24 cellular contexts compared by ENCODE assay signal in the genomic region with DNA sequence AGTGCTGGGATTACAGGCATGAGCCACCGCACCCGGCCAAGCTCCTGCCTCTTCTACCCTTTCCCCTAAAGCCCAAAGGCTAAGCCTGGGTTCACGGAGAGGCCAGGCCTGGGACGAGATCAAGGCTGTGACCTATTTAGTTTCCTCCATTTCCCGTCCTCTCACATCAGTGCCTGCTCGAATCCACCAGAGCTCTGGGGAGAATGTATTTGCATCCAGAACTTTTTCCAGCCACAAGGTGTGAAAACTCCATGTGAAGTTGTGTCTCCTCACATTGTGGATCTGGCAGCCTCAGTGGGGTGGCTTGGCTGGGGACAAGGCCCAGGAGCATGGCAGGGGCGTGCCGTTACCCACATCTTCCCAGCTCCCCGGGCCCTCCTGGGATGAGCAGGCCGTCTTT. TPM values are rescaled to one million over a fixed set of nuclear protein-coding genes. Genes with fewer than 3 reads are reported as not detected.
A peak's percentile ranks its signal among the peaks of the same experiment; 100 is the strongest.
DNase-seq lines count a peak whose midpoint lies in the region; ATAC-seq, FAIRE-seq and TF ChIP-seq lines count a peak whose summit lies in the region.
"Had no signal": no experiment of that assay in that cellular context is flagged by ENCODE, and none has a peak within 500 bp of the region (broad histone marks: within the 10 kb centered on the region; RNA-seq: fewer than 3 reads in every experiment).

No MANE protein-coding gene starts in this region.

- 95% methylated on average over 10 of the region's 10 CpGs; no CpG with 5 or more reads in 1 of the 2 experiments for WGBS in H1 (ENCODE audit: extremely low coverage in 1 of 2, insufficient coverage in 1 of 2, insufficient read length in 1 of 2, insufficient replicate concordance in 2 of 2, low coverage in 1 of 2, low lambda C conversion rate in 2 of 2, missing lambda C conversion rate in 1 of 2), 2 experiments
- no CpG with 5 or more reads among the region's 10 CpGs for WGBS in mesendoderm (ENCODE audit: extremely low coverage, insufficient coverage, low lambda C conversion rate)
- whole genome bisulfite sequencing in trophoblast cell (ENCODE audit: extremely low coverage, insufficient coverage, insufficient read length), result no CpG with 5 or more reads among the region's 10 CpGs

- H3K56ac ChIP-seq in H1 (replicated peaks; ENCODE audit: insufficient read length, low read depth, low read length) (no peak overlapping the region), mesendoderm (ENCODE audit: low read length) (no peak overlapping the region)

- H3K27ac ChIP-seq in GM23338 (ENCODE audit: low read depth) (no peak overlapping the region), H1 (ENCODE audit: low read depth, low read length) (no peak overlapping the region), mesendoderm (ENCODE audit: low read depth, low read length) (no peak overlapping the region), trophoblast cell (ENCODE audit: low read depth, low read length) (no peak overlapping the region)
- H3K27ac ChIP-seq: A549; BLaER1 treated with 17β-estradiol and CSF1 and Interleukin-3, amounts not matched to agents 10 nM and 100 nM had no signal

- H3K18ac ChIP-seq in H1 (ENCODE audit: extremely low read depth, low read length) (no peak overlapping the region), mesendoderm (ENCODE audit: low read length) (no peak overlapping the region), trophoblast cell (ENCODE audit: low read length) (no peak overlapping the region)

- H3K9me3 ChIP-seq in H1 (ENCODE audit: insufficient read depth in 2 of 2, low read depth in 1 of 2, low read length in 1 of 2) (no peaks in the 10 kb centered on the region), trophoblast cell (ENCODE audit: insufficient read depth, low read depth, low read length) (peaks cover 2% of the 10 kb centered on the region)
- H3K9me3 ChIP-seq: A549; BE2C; BLaER1 treated with 17β-estradiol and CSF1 and Interleukin-3, amounts not matched to agents 10 nM and 100 nM had no signal

- CTCF ChIA-PET in H1 (lab: Charles Lee; ENCODE audit: partially characterized antibody), result interaction anchor here (1.0 to 1.5 kb wide), 2 partner anchors 15 to 376 kb away, joined by 3 read pairs; no protein-coding TSS in a partner anchor

- H4K20me1 ChIP-seq in GM23338 (replicated peaks; ENCODE audit: insufficient read depth) (no peaks in the 10 kb centered on the region), H1 (replicated peaks in 1 of 2; ENCODE audit: control insufficient read depth in 1 of 2, insufficient read depth in 2 of 2, low read length in 2 of 2) (no peaks in the 10 kb centered on the region)
- H4K20me1 ChIP-seq: BLaER1 treated with 17β-estradiol and CSF1 and Interleukin-3, amounts not matched to agents 10 nM and 100 nM had no signal

- ATAC-seq in GM23338, result no peak
- ATAC-seq: A549, HCT116 had no signal

- H3K4me1 ChIP-seq in GM23338 (ENCODE audit: insufficient read depth), result no peaks in the 10 kb centered on the region
- no peaks in the 10 kb centered on the region for H3K4me1 ChIP-seq in H1 (replicated peaks in 1 of 4; ENCODE audit: control insufficient read depth in 3 of 4, insufficient read depth in 4 of 4, low read length in 3 of 4)
- H3K4me1 ChIP-seq in mesendoderm (ENCODE audit: control insufficient read depth, low read depth, low read length), result no peaks in the 10 kb centered on the region
- no peaks in the 10 kb centered on the region for H3K4me1 ChIP-seq in trophoblast cell (ENCODE audit: control insufficient read depth in 1 of 2, insufficient read depth in 2 of 2, low read length in 2 of 2)
- H3K4me1 ChIP-seq: A549, BE2C had no signal

- H4K5ac ChIP-seq in H1 (ENCODE audit: insufficient read length, low read depth, low read length), result no peak overlapping the region
- H4K5ac ChIP-seq in mesendoderm (ENCODE audit: low read length), result no peak overlapping the region

- POLR2A ChIA-PET in H1 (lab: Charles Lee; ENCODE audit: partially characterized antibody), result interaction anchor here (1.0 kb wide), 1 partner anchor 140 kb away, joined by 3 read pairs; no protein-coding TSS in a partner anchor

- H3K23ac ChIP-seq in H1 (ENCODE audit: insufficient read length), result no peak overlapping the region
- H3K23ac ChIP-seq in mesendoderm (ENCODE audit: low read length), result no peak overlapping the region
- H3K23ac ChIP-seq in trophoblast cell (ENCODE audit: low read length), result no peak overlapping the region

- H2BK15ac ChIP-seq in H1 (ENCODE audit: low read length) (no peak overlapping the region), mesendoderm (replicated peaks; ENCODE audit: low read depth) (no peak overlapping the region)

- no peak overlapping the region for H2BK12ac ChIP-seq in H1 (ENCODE audit: low read depth, low read length)
- H2BK12ac ChIP-seq in trophoblast cell (ENCODE audit: low read length), result no peak overlapping the region

- TF ChIP-seq CTCF in GM23338 (conservative IDR thresholded peaks at IDR 0.05; ENCODE audit: low read depth in 2 of 2) (no peak), H1 (IDR thresholded peaks at IDR 0.05; ENCODE audit: control extremely low read depth in 1 of 3, insufficient read depth in 1 of 3, low read depth in 1 of 3, low read length in 3 of 3) (no peak), GM10266 (IDR thresholded peaks at IDR 0.05; ENCODE audit: control insufficient read depth, insufficient read depth, low read depth, missing control alignments) (no peak)

- no peaks in the 10 kb centered on the region; the same call in 1 of the 2 replicates for H3K9me2 ChIP-seq in GM23338 (ENCODE audit: insufficient read depth)

- H3K27me3 ChIP-seq in GM23338 (ENCODE audit: insufficient read depth), result no peaks in the 10 kb centered on the region
- H3K27me3 ChIP-seq in H1 (replicated peaks in 1 of 4; ENCODE audit: control insufficient read depth in 3 of 4, extremely low read depth in 1 of 4, insufficient read depth in 3 of 4, low read length in 3 of 4), result no peaks in the 10 kb centered on the region
- H3K27me3 ChIP-seq in mesendoderm (ENCODE audit: insufficient read depth, low read length, poor library complexity), result no peaks in the 10 kb centered on the region
- H3K27me3 ChIP-seq in trophoblast cell (ENCODE audit: insufficient read depth, low read length), result no peaks in the 10 kb centered on the region
- H3K27me3 ChIP-seq: BE2C; BLaER1 treated with 17β-estradiol and CSF1 and Interleukin-3, amounts not matched to agents 10 nM and 100 nM had no signal

- TF ChIP-seq RAD21 in H1 (IDR thresholded peaks at IDR 0.05 in 1 of 2, conservative IDR thresholded peaks at IDR 0.05 in 1 of 2; ENCODE audit: low read depth in 2 of 2, low read length in 2 of 2), result no peak

- H3K4me3 Mint-ChIP-seq in GM23338, result no peak overlapping the region
- H3K4me3 Mint-ChIP-seq: CD14-positive monocyte; CD4-positive, alpha-beta T cell; CD8-positive, alpha-beta memory T cell; H9 had no signal

- peaks cover 8% of the 10 kb centered on the region for H3K27me3 Mint-ChIP-seq in GM23338 (ENCODE audit: insufficient read depth, low read depth, poor library complexity)
- H3K27me3 Mint-ChIP-seq: CD4-positive, alpha-beta T cell; CD8-positive, alpha-beta memory T cell had no signal

- no peaks in the 10 kb centered on the region; the same call in 1 of the 3 replicates for H3K9me3 Mint-ChIP-seq in GM23338
- H3K9me3 Mint-ChIP-seq: CD4-positive, alpha-beta T cell; H9 had no signal

- H3K27ac Mint-ChIP-seq in GM23338, result no peak overlapping the region
- H3K27ac Mint-ChIP-seq: CD14-positive monocyte; CD4-positive, alpha-beta T cell; H9 had no signal

- H3K36me3 Mint-ChIP-seq in GM23338 (ENCODE audit: low read depth), result no peaks in the 10 kb centered on the region
- H3K36me3 Mint-ChIP-seq: CD14-positive monocyte; CD8-positive, alpha-beta memory T cell had no signal

- TF ChIP-seq POLR2A in H1 (IDR thresholded peaks at IDR 0.05; ENCODE audit: control extremely low read depth in 1 of 2, low read depth in 2 of 2, low read length in 2 of 2), result no peak

- H3F3A ChIP-seq in GM23338 (replicated peaks; ENCODE audit: low read depth), result no peaks in the 10 kb centered on the region

- no peaks in the 10 kb centered on the region for H3K23me2 ChIP-seq in H1 (ENCODE audit: low read depth, low read length)

- no peak for TF ChIP-seq EP300 in H1 (IDR thresholded peaks at IDR 0.05; ENCODE audit: borderline replicate concordance in 1 of 2, low read depth in 2 of 2, low read length in 2 of 2)

- H2BK5ac ChIP-seq in H1 (ENCODE audit: low read depth, low read length) (no peak overlapping the region), mesendoderm (ENCODE audit: low read length) (no peak overlapping the region), trophoblast cell (ENCODE audit: low read depth, low read length, poor library complexity) (no peak overlapping the region)

- no peak overlapping the region for H2BK20ac ChIP-seq in H1 (ENCODE audit: low read length)

- H3K36me3 ChIP-seq in GM23338 (ENCODE audit: insufficient read depth) (no peaks in the 10 kb centered on the region), H1 (ENCODE audit: control insufficient read depth in 2 of 4, insufficient read depth in 4 of 4, low read length in 3 of 4) (no peaks in the 10 kb centered on the region), mesendoderm (ENCODE audit: control insufficient read depth, insufficient read depth, low read length) (no peaks in the 10 kb centered on the region), trophoblast cell (ENCODE audit: control insufficient read depth in 1 of 2, insufficient read depth in 2 of 2, low read length in 2 of 2) (no peaks in the 10 kb centered on the region)
- H3K36me3 ChIP-seq: BE2C; BLaER1 treated with 17β-estradiol and CSF1 and Interleukin-3, amounts not matched to agents 10 nM and 100 nM had no signal

- H3K79me1 ChIP-seq in H1 (ENCODE audit: low read depth, low read length) (no peaks in the 10 kb centered on the region), mesendoderm (ENCODE audit: low read length) (no peaks in the 10 kb centered on the region), trophoblast cell (ENCODE audit: low read length) (no peaks in the 10 kb centered on the region)

- H3K79me2 ChIP-seq in GM23338 (replicated peaks; ENCODE audit: insufficient read depth) (no peaks in the 10 kb centered on the region), H1 (ENCODE audit: control insufficient read depth in 1 of 2, insufficient read depth in 2 of 2, low read length in 2 of 2) (no peaks in the 10 kb centered on the region), mesendoderm (ENCODE audit: control insufficient read depth, insufficient read depth, low read length) (no peaks in the 10 kb centered on the region), trophoblast cell (ENCODE audit: control insufficient read depth, insufficient read depth, low read length, poor library complexity) (no peaks in the 10 kb centered on the region)

- H4K91ac ChIP-seq in H1 (replicated peaks; ENCODE audit: insufficient read length, low read length) (no peak overlapping the region), trophoblast cell (ENCODE audit: low read depth, low read length) (no peak overlapping the region)

- H2AFZ ChIP-seq in GM23338 (0 out of 2 replicates have a peak overlapping the region, but pooled peaks have one; percentile 23), H1 (ENCODE audit: low read length) (no peak overlapping the region), trophoblast cell (ENCODE audit: insufficient read depth, low read length, poor library complexity) (no peak overlapping the region)

- H3K4me3 ChIP-seq in GM23338 (no peak overlapping the region), H1 (ENCODE audit: extremely low read depth in 1 of 4, insufficient read depth in 2 of 4, low read depth in 3 of 4, low read length in 4 of 4) (no peak overlapping the region), mesendoderm (ENCODE audit: low read length) (no peak overlapping the region), trophoblast cell (ENCODE audit: low read depth, low read length) (no peak overlapping the region)
- H3K4me3 ChIP-seq: A549; BLaER1 treated with 17β-estradiol and CSF1 and Interleukin-3, amounts not matched to agents 10 nM and 100 nM had no signal

- peak overlapping the region; percentile 14; the same call in 1 of the 2 replicates for H4K8ac ChIP-seq in H1 (ENCODE audit: extremely low read depth, insufficient read depth, low read length)
- no peak overlapping the region for H4K8ac ChIP-seq in mesendoderm (ENCODE audit: low read depth, low read length)
- no peak overlapping the region for H4K8ac ChIP-seq in trophoblast cell (ENCODE audit: low read depth, low read length)

- no peak overlapping the region for H3K9ac ChIP-seq in H1 (replicated peaks in 1 of 4; ENCODE audit: extremely low read depth in 1 of 4, low read depth in 3 of 4, low read length in 3 of 4)
- no peak overlapping the region for H3K9ac ChIP-seq in mesendoderm (ENCODE audit: low read length)
- H3K9ac ChIP-seq in trophoblast cell (ENCODE audit: low read length), result no peak overlapping the region
- H3K9ac ChIP-seq: BLaER1 treated with 17β-estradiol and CSF1 and Interleukin-3, amounts not matched to agents 10 nM and 100 nM had no signal

- H3K14ac ChIP-seq in H1 (ENCODE audit: insufficient read length), result no peak overlapping the region
- no peak overlapping the region for H3K14ac ChIP-seq in trophoblast cell (ENCODE audit: low read length)

- H3K4ac ChIP-seq in H1 (replicated peaks; ENCODE audit: insufficient read length, low read depth, low read length) (no peak overlapping the region), mesendoderm (ENCODE audit: low read depth, low read length) (no peak overlapping the region), trophoblast cell (ENCODE audit: low read depth, low read length) (no peak overlapping the region)

- DNase-seq in GM23338 (ENCODE audit: low spot score) (no peak), H1 (ENCODE audit: low read depth in 1 of 2, low spot score in 2 of 2) (no peak), mesendoderm (peak; percentile 61), trophoblast cell (no peak), urothelium cell line (ENCODE audit: low spot score) (no peak), GM10266 (ENCODE audit: extremely low spot score) (no peak), NCI-H2171 treated with DMSO at 0.1 percent for 48 hours (lab: John Stamatoyannopoulos, UW) (no peak)
- DNase-seq: 8988T; ACHN; AML-193; BE2C; CD4-positive, alpha-beta T cell; CD8-positive, alpha-beta memory T cell; DMS 273 treated with DMSO at 0.1 percent for 48 hours; DMS79 treated with DMSO at 0.1 percent for 48 hours; GF-D8; H9 had no signal

- peaks cover 4% of the 10 kb centered on the region; the same call in 1 of the 3 replicates for H3K4me1 Mint-ChIP-seq in GM23338
- H3K4me1 Mint-ChIP-seq: CD14-positive monocyte had no signal

- no peak overlapping the region for H4K12ac ChIP-seq in trophoblast cell (ENCODE audit: low read depth, low read length)

- H2AK5ac ChIP-seq in H1 (ENCODE audit: low read depth, low read length) (no peak overlapping the region), mesendoderm (ENCODE audit: low read length) (no peak overlapping the region), trophoblast cell (ENCODE audit: low read length) (peak overlapping the region; percentile 69)

- H3K4me2 ChIP-seq in GM23338 (no peak overlapping the region), H1 (ENCODE audit: insufficient read depth in 1 of 2, low read depth in 2 of 2, low read length in 2 of 2) (no peak overlapping the region), mesendoderm (ENCODE audit: low read length) (no peak overlapping the region), trophoblast cell (ENCODE audit: low read length) (no peak overlapping the region)
- H3K4me2 ChIP-seq: A549; BLaER1 treated with 17β-estradiol and CSF1 and Interleukin-3, amounts not matched to agents 10 nM and 100 nM had no signal

- FAIRE-seq in H1 (lab: Jason Lieb, UNC) (no peak), urothelium cell line (lab: Jason Lieb, UNC) (no peak)
- FAIRE-seq: A549, D721Med, GM12892 had no signal

- H2BK120ac ChIP-seq in H1 (replicated peaks; ENCODE audit: low read depth, low read length) (no peak overlapping the region), mesendoderm (ENCODE audit: low read depth, low read length) (no peak overlapping the region), trophoblast cell (ENCODE audit: insufficient read depth, low read length, poor library complexity) (no peak overlapping the region)

RNA-seq across cellular contexts. Expression of gene SMKR1, which starts 38.0 kb away (rescaled TPM):
- total RNA-seq in GM23338 (2014; rRNA removed; shearing (Covaris generic)), result 0.70 TPM in 1 of 2 replicates, not detected in the other
- polyA plus RNA-seq in GM23338 (2016; fragmentation: Nextera tagmentation; extraction: Ambion mirVana) (1.7 and 2.1 TPM in 2 replicates), H1 (2011; rRNA removed) (0.31 and 1.6 TPM in 2 replicates)
- 0.39 and 1.2 TPM in 2 replicates for total RNA-seq in H1 (2021; fragmentation: NEBNext Ultra II Directional; extraction: Animal tissue kit (Norgen Biotek cat#: 25700))
- 0.92 TPM for polyA plus RNA-seq in H1 (2011; cell fraction: cytosol; rRNA removed)
- not detected for polyA plus RNA-seq in H1 (2011; cell fraction: nucleus; rRNA removed)
- polyA plus RNA-seq in H1 (2012, experiment 1 of 2), result 0.71 to 1.7 TPM (median 0.97 TPM) in 4 replicates
- 0.76 TPM for polyA plus RNA-seq in H1 (2012, experiment 2 of 2)
- polyA plus RNA-seq in H1 (2013, experiment 1 of 2), result 0.77 TPM
- 0.53 TPM for polyA plus RNA-seq in H1 (2013, experiment 2 of 2)
- 0.22 TPM in 1 of 2 replicates, not detected in the other for polyA minus RNA-seq in H1 (2011; rRNA and poly(A)+ RNA removed)
- not detected for polyA minus RNA-seq in H1 (2011; cell fraction: cytosol; rRNA and poly(A)+ RNA removed)
- polyA minus RNA-seq in H1 (2011; cell fraction: nucleus; rRNA and poly(A)+ RNA removed), result not detected
- polyA plus RNA-seq in mesendoderm (2013, experiment 1 of 2), result 1.3 TPM
- polyA plus RNA-seq in mesendoderm (2013, experiment 2 of 2), result 1.3 TPM
- 0.25 and 0.42 TPM in 2 replicates for polyA plus RNA-seq in trophoblast cell (2013)
- total RNA-seq: G401 had no signal
- polyA plus RNA-seq: CD14-positive monocyte had no signal
